Comparison of ENCODE assay signal across 10 cellular contexts in genomic region chr5:90590-91547, GRCh38. TPM values are rescaled to one million over a fixed set of nuclear protein-coding genes. Genes with fewer than 3 reads are reported as not detected.
DNase-seq lines count a peak whose midpoint lies in the region; ATAC-seq, FAIRE-seq and TF ChIP-seq lines count a peak whose summit lies in the region.
"Had no signal": no experiment of that assay in that cellular context is flagged by ENCODE, and none has a peak within 500 bp of the region (broad histone marks: within the 10 kb centered on the region; RNA-seq: fewer than 3 reads in every experiment).

No MANE protein-coding gene starts in this region.

- DNase-seq in A549 (ENCODE audit: low read depth in 1 of 2, low spot score in 1 of 2): no peak
- no peak for DNase-seq in HFFc6
- peak; percentile 67 for DNase-seq in RWPE2 (ENCODE audit: low spot score)
- peak; percentile 69 for DNase-seq in islet precursor cell
- DNase-seq in activated CD8-positive, alpha-beta memory T cell treated with anti-CD3 and anti-CD28 coated beads, Interleukin-2, amount 10 ng/mL, durations not matched to agents 7 days and 5 days: no peak
- no peak for DNase-seq in DMS153 treated with DMSO at 0.1 percent for 48 hours (lab: John Stamatoyannopoulos, UW; ENCODE audit: unreplicated experiment)
- DNase-seq in CD8-positive, alpha-beta memory T cell: no peak
- DNase-seq in globus pallidus (ENCODE audit: low spot score): no peak
- DNase-seq: CD4-positive, CD25-positive, alpha-beta regulatory T cell; NK-92 treated with Interleukin-12 subunit alpha and Interleukin-12 subunit beta, amount 100 ng/mL, for 24 hours had no signal

- no peak for TF ChIP-seq RAD21 in A549 (conservative IDR thresholded peaks at IDR 0.05 in 1 of 2, IDR thresholded peaks at IDR 0.05 in 1 of 2)

- no peaks in the 10 kb centered on the region for H3K9me3 ChIP-seq in A549
- no peaks in the 10 kb centered on the region for H3K9me3 ChIP-seq in RWPE2 (ENCODE audit: severe bottlenecking)
- H3K9me3 ChIP-seq in CD8-positive, alpha-beta memory T cell (ENCODE audit: low read length): no peaks in the 10 kb centered on the region

- H3K27ac Mint-ChIP-seq in HFFc6: peak overlapping the region; percentile 49; the same call in 1 of the 2 replicates
- no peak overlapping the region for H3K27ac Mint-ChIP-seq in activated CD8-positive, alpha-beta memory T cell treated with anti-CD3 and anti-CD28 coated beads, Interleukin-2, amount 10 ng/mL, durations not matched to agents 7 days and 5 days
- no peak overlapping the region for H3K27ac Mint-ChIP-seq in CD8-positive, alpha-beta memory T cell

- H3K4me3 ChIP-seq in A549 (no peak overlapping the region; the same call in 2 of the 3 replicates), RWPE2 (ENCODE audit: severe bottlenecking) (peak overlapping the region; percentile 43)
- H3K4me3 ChIP-seq in CD8-positive, alpha-beta memory T cell (ENCODE audit: low read length): no peak overlapping the region

- POLR2A ChIA-PET in A549 (lab: Yijun Ruan, JAX): interaction anchor here (0.7 kb wide), 1 partner anchor 180 kb away, joined by 4 read pairs; no protein-coding TSS in a partner anchor
- POLR2A ChIA-PET in CD8-positive, alpha-beta memory T cell (lab: Charles Lee): no interaction called here

- peaks cover 2% of the 10 kb centered on the region for H3K9me3 Mint-ChIP-seq in HFFc6
- H3K9me3 Mint-ChIP-seq in activated CD8-positive, alpha-beta memory T cell treated with anti-CD3 and anti-CD28 coated beads, Interleukin-2, amount 10 ng/mL, durations not matched to agents 7 days and 5 days (ENCODE audit: low read depth): no peaks in the 10 kb centered on the region
- peaks cover 0 to 6% (median 0%) of the 10 kb centered on the region in 5 donors for H3K9me3 Mint-ChIP-seq in CD8-positive, alpha-beta memory T cell

- no peak for FAIRE-seq in A549 (lab: Jason Lieb, UNC)

- peaks cover under 1% of the 10 kb centered on the region; the same call in 1 of the 2 replicates for H3K36me3 Mint-ChIP-seq in HFFc6 (ENCODE audit: low read depth)
- no peaks in the 10 kb centered on the region for H3K36me3 Mint-ChIP-seq in activated CD8-positive, alpha-beta memory T cell treated with anti-CD3 and anti-CD28 coated beads, Interleukin-2, amount 10 ng/mL, durations not matched to agents 7 days and 5 days
- no peaks in the 10 kb centered on the region for H3K36me3 Mint-ChIP-seq in CD8-positive, alpha-beta memory T cell
- H3K36me3 Mint-ChIP-seq: CD4-positive, CD25-positive, alpha-beta regulatory T cell had no signal

- TF ChIP-seq POLR2A in A549 (IDR thresholded peaks at IDR 0.05; ENCODE audit: low read length): no peak

- H3K27ac ChIP-seq in A549 (peak overlapping the region in 1 of 2 experiments; percentile 81; a peak in 3 of 6 replicates), RWPE2 (ENCODE audit: poor library complexity, severe bottlenecking) (no peak overlapping the region)
- H3K27ac ChIP-seq in CD8-positive, alpha-beta memory T cell (ENCODE audit: low read depth, low read length): no peak overlapping the region

- CTCF ChIA-PET in A549 (lab: Yijun Ruan, JAX): interaction anchor here (1.8 to 1.9 kb wide), 2 partner anchors 45 to 98 kb away, joined by 4 to 6 read pairs; no protein-coding TSS in a partner anchor
- CTCF ChIA-PET in activated CD8-positive, alpha-beta memory T cell treated with anti-CD3 and anti-CD28 coated beads, Interleukin-2, amount 10 ng/mL, durations not matched to agents 7 days and 5 days (lab: Charles Lee): no interaction called here
- CTCF ChIA-PET in CD8-positive, alpha-beta memory T cell (lab: Charles Lee): no interaction called here

- peak; percentile 26 to 61; a peak in 3 of 6 replicates for ATAC-seq in A549
- peak; percentile 23 for ATAC-seq in RWPE2 (ENCODE audit: low read depth)
- no peak for ATAC-seq in activated CD8-positive, alpha-beta memory T cell treated with anti-CD3 and anti-CD28 coated beads, Interleukin-2, amount 10 ng/mL, durations not matched to agents 7 days and 5 days

- H3K4me1 ChIP-seq in A549 (0 out of 3 replicates have a peak, but pooled peaks cover 5% of the 10 kb centered on the region), RWPE2 (ENCODE audit: insufficient read depth, poor library complexity, severe bottlenecking) (no peaks in the 10 kb centered on the region)
- no peaks in the 10 kb centered on the region for H3K4me1 ChIP-seq in CD8-positive, alpha-beta memory T cell (ENCODE audit: insufficient read depth, low read length)

- H3K27me3 ChIP-seq in RWPE2 (ENCODE audit: insufficient read depth, poor library complexity, severe bottlenecking): peaks cover 71% of the 10 kb centered on the region
- H3K27me3 ChIP-seq in CD8-positive, alpha-beta memory T cell (ENCODE audit: insufficient read depth, low read length, poor library complexity, severe bottlenecking): peaks cover 27% of the 10 kb centered on the region

- peaks cover 65% of the 10 kb centered on the region for H3K27me3 Mint-ChIP-seq in HFFc6 (ENCODE audit: insufficient read depth)
- peaks cover 66% of the 10 kb centered on the region for H3K27me3 Mint-ChIP-seq in activated CD8-positive, alpha-beta memory T cell treated with anti-CD3 and anti-CD28 coated beads, Interleukin-2, amount 10 ng/mL, durations not matched to agents 7 days and 5 days
- peaks cover 42 to 77% of the 10 kb centered on the region in 2 donors for H3K27me3 Mint-ChIP-seq in CD8-positive, alpha-beta memory T cell

- H3K4me3 Mint-ChIP-seq in HFFc6: peak overlapping the region; percentile 58; the same call in 1 of the 2 replicates
- H3K4me3 Mint-ChIP-seq in activated CD8-positive, alpha-beta memory T cell treated with anti-CD3 and anti-CD28 coated beads, Interleukin-2, amount 10 ng/mL, durations not matched to agents 7 days and 5 days: no peak overlapping the region
- peak overlapping the region in 2 of 7 donors; percentile 41 to 57 for H3K4me3 Mint-ChIP-seq in CD8-positive, alpha-beta memory T cell

- peak overlapping the region; percentile 86 for H3K4me2 ChIP-seq in A549

- no peaks in the 10 kb centered on the region for H3K4me1 Mint-ChIP-seq in HFFc6 (ENCODE audit: low read depth)
- no peaks in the 10 kb centered on the region for H3K4me1 Mint-ChIP-seq in activated CD8-positive, alpha-beta memory T cell treated with anti-CD3 and anti-CD28 coated beads, Interleukin-2, amount 10 ng/mL, durations not matched to agents 7 days and 5 days
- H3K4me1 Mint-ChIP-seq in CD8-positive, alpha-beta memory T cell: peaks cover 0 to 10% (median 5%) of the 10 kb centered on the region in 3 donors

- no peaks in the 10 kb centered on the region for H3K36me3 ChIP-seq in RWPE2 (ENCODE audit: low read depth)
- no peaks in the 10 kb centered on the region for H3K36me3 ChIP-seq in CD8-positive, alpha-beta memory T cell (ENCODE audit: insufficient read depth, low read length)

- TF ChIP-seq EP300 in A549 (IDR thresholded peaks at IDR 0.05): no peak

- 58% methylated on average over 18 of the region's 18 CpGs for WGBS in A549 (ENCODE audit: missing lambda C conversion rate)

- no peak for TF ChIP-seq CTCF in A549 (IDR thresholded peaks at IDR 0.05)
- TF ChIP-seq CTCF in HFFc6 (IDR thresholded peaks at IDR 0.05): no peak
- TF ChIP-seq CTCF in RWPE2 (IDR thresholded peaks at IDR 0.05; ENCODE audit: poor library complexity, severe bottlenecking): no peak

TF ChIP-seq in A549, 52 proteins besides CTCF, POLR2A, EP300 and RAD21:
- peak; percentile 65; the same call in 1 of the 2 replicates for TF ChIP-seq REST (IDR thresholded peaks at IDR 0.05)
- TF ChIP-seq TP53 (CRISPR knock-in tag; IDR thresholded peaks at IDR 0.05): no peak

RNA-seq across cellular contexts. Expression of gene PLEKHG4B, which starts 1.1 kb away (rescaled TPM):
- polyA plus RNA-seq in A549 (2011; rRNA removed) (0.59 and 0.78 TPM in 2 replicates), A549 (2017; fragmentation: RNase III; extraction: RNeasy Plus Mini Kit Qiagen cat#74134 plus additional on column Dnase treatment) (0.57 to 0.67 TPM (median 0.66 TPM) in 3 replicates)
- 0.42 and 0.71 TPM in 2 replicates for polyA plus RNA-seq in A549 (2012; cell fraction: cytosol; rRNA removed)
- polyA plus RNA-seq in A549 (2012; cell fraction: nucleus; rRNA removed): 1.9 and 2.7 TPM in 2 replicates
- polyA minus RNA-seq in A549 (2011; rRNA and poly(A)+ RNA removed): 0.12 and 0.73 TPM in 2 replicates
- 1 to 10 TPM in 4 of 6 experiments, under 1 TPM in 2; 0.66 to 4.3 (median 3.9) TPM for total RNA-seq in HFFc6 (2021; fragmentation: NEBNext Ultra II Directional; extraction: Animal tissue kit (Norgen Biotek cat#: 25700))
- not detected for total RNA-seq in activated CD8-positive, alpha-beta memory T cell treated with anti-CD3 and anti-CD28 coated beads, Interleukin-2, amount 10 ng/mL, durations not matched to agents 7 days and 5 days
- total RNA-seq in CD8-positive, alpha-beta memory T cell: not detected
- polyA plus RNA-seq in CD8-positive, alpha-beta memory T cell: not detected
- total RNA-seq: CD4-positive, CD25-positive, alpha-beta regulatory T cell had no signal
- polyA plus RNA-seq: CD4-positive, CD25-positive, alpha-beta regulatory T cell had no signal

Comparison
In these comparisons a context has a peak if more than half of its experiments do, and no peak if none do; other contexts are left out.
1. DNase-seq: peak in RWPE2 (single experiment) and islet precursor cell (single experiment); none in A549 (0 of 2), HFFc6 (single experiment), activated CD8-positive, alpha-beta memory T cell treated with anti-CD3 and anti-CD28 coated beads, Interleukin-2, amount 10 ng/mL, durations not matched to agents 7 days and 5 days (single experiment), DMS153 treated with DMSO at 0.1 percent for 48 hours (single experiment), CD8-positive, alpha-beta memory T cell (0 of 5) and globus pallidus (single experiment).